Comparison of ENCODE assay signal across 10 cellular contexts in genomic region chr17:80750263-80750662, GRCh38.
DNase-seq lines count a peak whose midpoint lies in the region; ATAC-seq and TF ChIP-seq lines count a peak whose summit lies in the region.
"Had no signal": no experiment of that assay in that cellular context is flagged by ENCODE, and none has a peak within 500 bp of the region (broad histone marks: within the 10 kb centered on the region; RNA-seq: fewer than 3 reads in every experiment).

No MANE protein-coding gene starts in this region.

- intact Hi-C loops in CD8-positive, alpha-beta T cell (cut with DNase I, micrococcal nuclease) = loop anchor here in 1 of 2 experiments (5.0 to 10.0 kb wide), 2 partner anchors 42 to 85 kb away; no protein-coding TSS in a partner anchor
- intact Hi-C loops in IMR-90 (cut with micrococcal nuclease) = no loop called here
- intact Hi-C loops in Caco-2 (cut with micrococcal nuclease; ENCODE audit: unreplicated experiment) = no loop called here

- CTCF ChIA-PET in CD8-positive, alpha-beta T cell (lab: Charles Lee) = interaction anchor here (0.6 to 1.2 kb wide), 2 partner anchors 25 to 84 kb away, joined by 3 read pairs; no protein-coding TSS in a partner anchor
- CTCF ChIA-PET in IMR-90 (lab: Yijun Ruan, JAX) = no interaction called here
- CTCF ChIA-PET in Caco-2 (lab: Charles Lee) = no interaction called here

- H3K4me1 ChIP-seq in CD8-positive, alpha-beta T cell (ENCODE audit: insufficient read depth, low read length) = peaks cover 35% of the 10 kb centered on the region
- H3K4me1 ChIP-seq in IMR-90 (ENCODE audit: control insufficient read depth, insufficient read depth, low read length) (peaks cover 18% of the 10 kb centered on the region), neuronal stem cell (ENCODE audit: control insufficient read depth in 2 of 2, insufficient read depth in 1 of 2, low read depth in 1 of 2, low read length in 2 of 2) (peaks cover 14 to 16% of the 10 kb centered on the region in 2 donors), Caco-2 (no peaks in the 10 kb centered on the region)

- no peak overlapping the region for H2BK12ac ChIP-seq in neuronal stem cell (ENCODE audit: low read length)

- peaks cover 10 to 46% of the 10 kb centered on the region in 2 experiments; a peak in 3 of 4 replicates for H3K79me1 ChIP-seq in IMR-90 (ENCODE audit: low read depth in 1 of 2, low read length in 2 of 2)
- peaks cover 4% of the 10 kb centered on the region for H3K79me1 ChIP-seq in neuronal stem cell (ENCODE audit: low read depth, low read length)

- H2BK120ac ChIP-seq in IMR-90 (ENCODE audit: low read depth, low read length) (peak overlapping the region; percentile 67), neuronal stem cell (ENCODE audit: low read depth, low read length) (no peak overlapping the region)

- dilution Hi-C loops in IMR-90 (cut with HindIII; ENCODE audit: low sequenced_read_pairs, unreplicated experiment) = no loop called here

- no peak overlapping the region for H3K4me3 ChIP-seq in CD8-positive, alpha-beta T cell (ENCODE audit: low read depth, low read length)
- no peak overlapping the region for H3K4me3 ChIP-seq in IMR-90 (ENCODE audit: insufficient read depth, low read depth, low read length)
- peak overlapping the region in 1 of 2 donors; percentile 55 for H3K4me3 ChIP-seq in neuronal stem cell (ENCODE audit: low read length in 2 of 2)
- H3K4me3 ChIP-seq in Caco-2 (ENCODE audit: low read depth, low read length) = no peak overlapping the region

- H3K27me3 ChIP-seq in CD8-positive, alpha-beta T cell (ENCODE audit: insufficient read depth, low read length) = no peaks in the 10 kb centered on the region
- H3K27me3 ChIP-seq in IMR-90 (ENCODE audit: control insufficient read depth, insufficient read depth, low read length) = no peaks in the 10 kb centered on the region
- H3K27me3 ChIP-seq in neuronal stem cell (ENCODE audit: control insufficient read depth in 3 of 3, insufficient read depth in 3 of 3, low read depth in 1 of 3, low read length in 3 of 3) = no peaks in the 10 kb centered on the region
- no peaks in the 10 kb centered on the region for H3K27me3 ChIP-seq in Caco-2 (replicated peaks; ENCODE audit: control insufficient read depth, insufficient read depth, low read length)

- no peak for TF ChIP-seq RAD21 in IMR-90 (IDR thresholded peaks at IDR 0.05; ENCODE audit: low read length)

- POLR2A ChIA-PET in CD8-positive, alpha-beta T cell (lab: Charles Lee) = interaction anchor here (0.9 to 1.1 kb wide), 2 partner anchors 13 to 29 kb away, joined by 3 to 6 read pairs; no protein-coding TSS in a partner anchor
- POLR2A ChIA-PET in IMR-90 (lab: Charles Lee; ENCODE audit: unreplicated experiment) (no interaction called here), Caco-2 (lab: Charles Lee) (no interaction called here)

- H3K4ac ChIP-seq in IMR-90 (ENCODE audit: low read depth, low read length) = peak overlapping the region; percentile 85
- no peak overlapping the region for H3K4ac ChIP-seq in neuronal stem cell (ENCODE audit: low read length)

- H3K36me3 ChIP-seq in CD8-positive, alpha-beta T cell (ENCODE audit: insufficient read depth, low read length) = peaks cover 5% of the 10 kb centered on the region
- peaks cover 10% of the 10 kb centered on the region for H3K36me3 ChIP-seq in IMR-90 (ENCODE audit: control insufficient read depth, insufficient read depth, low read length)
- peaks cover 1 to 7% of the 10 kb centered on the region in 2 donors for H3K36me3 ChIP-seq in neuronal stem cell (replicated peaks in 1 of 2; ENCODE audit: control insufficient read depth in 2 of 2, insufficient read depth in 2 of 2, low read length in 2 of 2)
- no peaks in the 10 kb centered on the region; the same call in 1 of the 2 replicates for H3K36me3 ChIP-seq in Caco-2 (ENCODE audit: control insufficient read depth, insufficient read depth, low read length)

- no peaks in the 10 kb centered on the region for H3K9me3 ChIP-seq in CD8-positive, alpha-beta T cell (ENCODE audit: low read length)
- H3K9me3 ChIP-seq in IMR-90 (ENCODE audit: control insufficient read depth, insufficient read depth, low read length) (no peaks in the 10 kb centered on the region), neuronal stem cell (replicated peaks in 1 of 2; ENCODE audit: control insufficient read depth in 2 of 2, insufficient read depth in 1 of 2, low read depth in 1 of 2, low read length in 2 of 2) (no peaks in the 10 kb centered on the region), Caco-2 (no peaks in the 10 kb centered on the region)

- H3K4me2 ChIP-seq in IMR-90 (ENCODE audit: low read depth, low read length) = no peak overlapping the region
- H3K4me2 ChIP-seq in neuronal stem cell (ENCODE audit: insufficient read depth, low read length, poor library complexity, severe bottlenecking) = no peak overlapping the region

- H3K27ac ChIP-seq in CD8-positive, alpha-beta T cell (ENCODE audit: low read depth, low read length) = no peak overlapping the region
- peak overlapping the region; percentile 32; the same call in 1 of the 2 replicates for H3K27ac ChIP-seq in IMR-90 (ENCODE audit: insufficient read depth, low read length)
- H3K27ac ChIP-seq in neuronal stem cell (replicated peaks; ENCODE audit: low read length) = no peak overlapping the region

- H3K27ac Mint-ChIP-seq in CD8-positive, alpha-beta T cell = peak overlapping the region; percentile 93
- peak overlapping the region; percentile 17 for H3K27ac Mint-ChIP-seq in chondrocyte (ENCODE audit: unreplicated experiment)
- H3K27ac Mint-ChIP-seq in Caco-2 (ENCODE audit: unreplicated experiment) = no peak overlapping the region

- peak overlapping the region; percentile 62; the same call in 2 of the 3 replicates for H2BK15ac ChIP-seq in IMR-90 (ENCODE audit: low read depth, low read length)
- H2BK15ac ChIP-seq in neuronal stem cell (ENCODE audit: low read length) = no peak overlapping the region

- H3K27me3 Mint-ChIP-seq in CD8-positive, alpha-beta T cell (ENCODE audit: low read depth) = no peaks in the 10 kb centered on the region
- no peaks in the 10 kb centered on the region for H3K27me3 Mint-ChIP-seq in chondrocyte (ENCODE audit: low read depth)
- H3K27me3 Mint-ChIP-seq in Caco-2 (ENCODE audit: insufficient read depth, unreplicated experiment) = no peaks in the 10 kb centered on the region

- H3K23ac ChIP-seq in IMR-90 (ENCODE audit: low read depth, low read length) = no peak overlapping the region; the same call in 1 of the 2 replicates
- no peak overlapping the region for H3K23ac ChIP-seq in neuronal stem cell (ENCODE audit: low read depth, low read length, poor library complexity)

- H3K14ac ChIP-seq in IMR-90 (replicated peaks; ENCODE audit: low read depth, low read length) (peak overlapping the region; percentile 32; the same call in 1 of the 2 replicates), neuronal stem cell (ENCODE audit: low read length) (no peak overlapping the region)

- DNase-seq in CD8-positive, alpha-beta T cell = peak in 1 of 7 experiments; percentile 34
- DNase-seq in IMR-90 (no peak), chondrocyte (ENCODE audit: low spot score) (no peak), neuronal stem cell (ENCODE audit: low spot score) (no peak), Caco-2 (no peak), dedifferentiated amniotic fluid mesenchymal stem cell (ENCODE audit: extremely low spot score) (no peak)
- DNase-seq: mesendoderm, NCI-H2029 treated with DMSO at 0.1 percent for 48 hours had no signal

- peaks cover 50% of the 10 kb centered on the region for H3K4me1 Mint-ChIP-seq in CD8-positive, alpha-beta T cell (ENCODE audit: low read depth)
- peaks cover 26% of the 10 kb centered on the region for H3K4me1 Mint-ChIP-seq in chondrocyte (ENCODE audit: low read depth)
- no peaks in the 10 kb centered on the region for H3K4me1 Mint-ChIP-seq in Caco-2 (ENCODE audit: low read depth, unreplicated experiment)

- peak overlapping the region; percentile 53 for H3K4me3 Mint-ChIP-seq in CD8-positive, alpha-beta T cell
- H3K4me3 Mint-ChIP-seq in chondrocyte (ENCODE audit: unreplicated experiment) (no peak overlapping the region), Caco-2 (ENCODE audit: unreplicated experiment) (no peak overlapping the region)

- peak overlapping the region; percentile 71 for H2AK5ac ChIP-seq in IMR-90 (ENCODE audit: low read depth, low read length)
- H2AK5ac ChIP-seq in neuronal stem cell (ENCODE audit: low read depth, low read length) = no peak overlapping the region

- peak overlapping the region; percentile 52; the same call in 1 of the 2 replicates for H4K5ac ChIP-seq in IMR-90 (ENCODE audit: low read depth, low read length)

- H2AK9ac ChIP-seq in IMR-90 (replicated peaks; ENCODE audit: low read depth, low read length, poor library complexity) = peak overlapping the region; percentile 63

- in situ Hi-C loops in IMR-90 (cut with MboI; ENCODE audit: low sequenced_read_pairs) = no loop called here

- peak overlapping the region; percentile 24 for H2AFZ ChIP-seq in IMR-90 (replicated peaks; ENCODE audit: low read length, poor library complexity)
- no peak overlapping the region for H2AFZ ChIP-seq in neuronal stem cell (ENCODE audit: low read length)

- BruUV-seq in IMR-90 (replicated peaks; lab: Mats Ljungman, UMichigan) (no TSS peak), Caco-2 (replicated peaks; lab: Mats Ljungman, UMichigan) (no TSS peak)

- peak; percentile 35 for ATAC-seq in CD8-positive, alpha-beta T cell
- ATAC-seq in IMR-90 (ENCODE audit: low read depth) (no peak), GM19023 (IDR thresholded peaks at IDR 0.05; ENCODE audit: unreplicated experiment) (no peak), HG03342 (IDR thresholded peaks at IDR 0.05; ENCODE audit: unreplicated experiment) (no peak)

- 73% methylated on average over 4 of the region's 14 CpGs; no CpG with 5 or more reads in 1 of the 2 experiments for WGBS in IMR-90 (ENCODE audit: extremely low coverage in 2 of 2, insufficient read length in 1 of 2), 2 experiments
- WGBS in neuronal stem cell (ENCODE audit: extremely low coverage in 2 of 2, insufficient read length in 2 of 2, insufficient replicate concordance in 1 of 2), 2 donors = no CpG with 5 or more reads among the region's 14 CpGs

- peak overlapping the region; percentile 80 for H2BK20ac ChIP-seq in IMR-90 (ENCODE audit: low read depth, low read length)

- no peak for TF ChIP-seq POLR2A in IMR-90 (IDR thresholded peaks at IDR 0.05; ENCODE audit: low read depth, low read length)

- no peaks in the 10 kb centered on the region for H4K20me1 ChIP-seq in IMR-90 (ENCODE audit: insufficient read depth, low read length)

- no peaks in the 10 kb centered on the region for H3K9me3 Mint-ChIP-seq in CD8-positive, alpha-beta T cell
- H3K9me3 Mint-ChIP-seq in chondrocyte (ENCODE audit: low read depth) (no peaks in the 10 kb centered on the region), Caco-2 (ENCODE audit: unreplicated experiment) (no peaks in the 10 kb centered on the region)

- no peak for TF ChIP-seq CTCF in CD8-positive, alpha-beta T cell (IDR thresholded peaks at IDR 0.05)
- TF ChIP-seq CTCF in IMR-90 (conservative IDR thresholded peaks at IDR 0.05; ENCODE audit: low read depth, low read length) (no peak), chondrocyte (IDR thresholded peaks at IDR 0.05) (no peak), Caco-2 (IDR thresholded peaks at IDR 0.05; ENCODE audit: insufficient read depth in 1 of 2, low read depth in 1 of 2, low read length in 1 of 2, severe bottlenecking in 1 of 2, unreplicated experiment in 1 of 2) (no peak)

- H3K9ac ChIP-seq in IMR-90 (ENCODE audit: low read depth, low read length) = no peak overlapping the region
- H3K9ac ChIP-seq in neuronal stem cell (ENCODE audit: low read depth, low read length, poor library complexity) = no peak overlapping the region

- H2BK5ac ChIP-seq in IMR-90 (ENCODE audit: low read depth, low read length, poor library complexity, severe bottlenecking) (peak overlapping the region; percentile 37), neuronal stem cell (ENCODE audit: low read length) (no peak overlapping the region)

- H4K8ac ChIP-seq in IMR-90 (ENCODE audit: low read depth in 2 of 2, low read length in 2 of 2) (peak overlapping the region; percentile 22 to 75; a peak in 3 of 4 replicates), neuronal stem cell (ENCODE audit: low read depth, low read length) (no peak overlapping the region)

- H3K36me3 Mint-ChIP-seq in CD8-positive, alpha-beta T cell = peaks cover 31% of the 10 kb centered on the region
- peaks cover 9% of the 10 kb centered on the region for H3K36me3 Mint-ChIP-seq in chondrocyte (ENCODE audit: low read depth)
- peaks cover 23% of the 10 kb centered on the region for H3K36me3 Mint-ChIP-seq in Caco-2 (ENCODE audit: insufficient read depth, unreplicated experiment)

- peaks cover 16% of the 10 kb centered on the region for H3K9me1 ChIP-seq in IMR-90 (ENCODE audit: insufficient read depth, low read length)

- peak overlapping the region; percentile 81 for H4K91ac ChIP-seq in IMR-90 (ENCODE audit: insufficient read depth, low read depth, low read length)
- no peak overlapping the region for H4K91ac ChIP-seq in neuronal stem cell (ENCODE audit: low read depth, low read length, poor library complexity)

- H3K18ac ChIP-seq in IMR-90 (ENCODE audit: low read depth, low read length) (0 out of 2 replicates have a peak overlapping the region, but pooled peaks have one; percentile 39), neuronal stem cell (ENCODE audit: low read length) (peak overlapping the region; percentile 42)

- H3K56ac ChIP-seq in IMR-90 (ENCODE audit: extremely low read depth, insufficient read depth, low read length) = no peak overlapping the region
